Comparison of ENCODE assay signal across 9 cellular contexts in the genomic region with DNA sequence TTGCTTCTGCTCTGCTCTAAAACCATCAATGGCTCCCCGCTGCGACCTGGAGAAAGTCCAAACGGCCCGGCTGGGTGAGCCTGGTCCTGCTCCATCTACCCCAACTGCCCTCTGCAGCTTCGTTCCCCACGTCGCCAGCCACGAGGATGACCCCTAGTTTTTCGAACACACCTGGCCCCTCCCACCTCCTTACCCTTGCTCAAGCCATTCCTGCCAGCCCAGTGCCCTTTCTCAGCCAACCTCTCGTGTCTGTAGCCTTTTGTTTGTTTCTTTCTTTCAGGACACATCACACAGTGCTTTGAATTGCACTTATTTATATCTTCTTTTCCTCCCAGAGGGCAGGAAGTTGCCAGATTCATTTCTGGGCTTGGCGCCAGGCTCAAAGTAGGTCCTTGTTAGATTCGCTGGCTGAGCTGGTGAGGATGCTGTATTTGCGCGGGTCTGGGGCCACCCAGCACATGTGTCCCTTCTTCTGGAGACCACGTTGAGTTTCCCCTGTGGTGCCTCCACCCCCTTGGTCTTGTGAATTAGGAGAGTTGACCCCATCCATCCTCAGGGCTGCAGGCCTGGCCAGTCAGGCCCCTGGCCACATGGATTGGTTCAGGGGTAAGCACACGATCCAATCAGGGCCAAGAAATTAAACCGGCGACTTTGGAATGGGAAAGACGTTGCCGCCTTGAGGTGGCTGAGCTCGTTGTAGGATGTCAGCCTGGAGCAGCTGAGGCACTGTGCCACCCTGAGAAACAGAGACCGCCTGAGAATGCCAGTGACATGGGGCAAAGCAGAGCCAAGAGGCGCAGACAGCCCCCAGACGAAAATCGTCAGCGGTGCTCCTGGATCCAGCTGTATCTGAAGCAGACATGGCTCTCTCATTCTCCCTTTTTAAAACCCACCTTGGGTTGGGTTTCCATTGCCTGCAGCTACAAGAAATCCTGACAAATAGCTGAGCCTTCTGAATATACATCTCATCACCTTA.
A peak's percentile ranks its signal among the peaks of the same experiment; 100 is the strongest.
DNase-seq lines count a peak whose midpoint lies in the region; ATAC-seq and TF ChIP-seq lines count a peak whose summit lies in the region.
"Had no signal": no experiment of that assay in that cellular context is flagged by ENCODE, and none has a peak within 500 bp of the region (broad histone marks: within the 10 kb centered on the region; RNA-seq: fewer than 3 reads in every experiment).

No MANE protein-coding gene starts in this region.

- H3K27me3 ChIP-seq in thoracic aorta (replicated peaks; ENCODE audit: insufficient read depth) = no peaks in the 10 kb centered on the region

- H3K4me1 Mint-ChIP-seq in MCF 10A (ENCODE audit: insufficient read depth, unreplicated experiment) = peaks cover 10% of the 10 kb centered on the region

- H3K4me1 ChIP-seq in thoracic aorta (ENCODE audit: control insufficient read depth in 1 of 2, low read depth in 2 of 2) = peaks cover 7 to 22% of the 10 kb centered on the region in 2 donors

- peak overlapping the region; percentile 88 for H3K27ac Mint-ChIP-seq in MCF 10A (ENCODE audit: low read depth, unreplicated experiment)
- H3K27ac Mint-ChIP-seq: IgD-negative memory B cell had no signal

- TF ChIP-seq CTCF in MCF 10A (IDR thresholded peaks at IDR 0.05; ENCODE audit: unreplicated experiment) (no peak), thoracic aorta (IDR thresholded peaks at IDR 0.05) (no peak)

- no peak overlapping the region for H3K4me3 Mint-ChIP-seq in MCF 10A (ENCODE audit: unreplicated experiment)
- H3K4me3 Mint-ChIP-seq: IgD-negative memory B cell had no signal

- H3K36me3 ChIP-seq in thoracic aorta = no peaks in the 10 kb centered on the region

- no TSS peak for BruUV-seq in MCF 10A (replicated peaks; lab: Mats Ljungman, UMichigan)

- no peaks in the 10 kb centered on the region for H3K9me3 ChIP-seq in thoracic aorta

- no peaks in the 10 kb centered on the region for H3K36me3 Mint-ChIP-seq in MCF 10A (ENCODE audit: insufficient read depth, unreplicated experiment)
- H3K36me3 Mint-ChIP-seq: IgD-negative memory B cell had no signal

- CTCF ChIA-PET in MCF 10A (lab: Yijun Ruan, JAX) = interaction anchor here (0.6 to 1.7 kb wide), 10 partner anchors 8 to 472 kb away, joined by 3 to 8 read pairs (median 3); no protein-coding TSS in a partner anchor

- POLR2A ChIA-PET in MCF 10A (lab: Yijun Ruan, JAX) = interaction anchor here (0.6 to 3.0 kb wide), 7 partner anchors 9 to 557 kb away, joined by 3 to 23 read pairs (median 3); no protein-coding TSS in a partner anchor

- DNase-seq in GDM1 (lab: John Stamatoyannopoulos, UW) = peak; percentile 15
- peak; percentile 56 for DNase-seq in NCI-H2227 (lab: John Stamatoyannopoulos, UW; ENCODE audit: unreplicated experiment)
- peak; percentile 94 for DNase-seq in MCF 10A (ENCODE audit: unreplicated experiment)
- DNase-seq in left kidney (ENCODE audit: low read depth, low spot score) = peak; percentile 39
- peak; percentile 52 for DNase-seq in thoracic aorta (ENCODE audit: low spot score)
- DNase-seq in activated CD4-positive, alpha-beta T cell treated with anti-CD3 and anti-CD28 coated beads for 1 hour = no peak
- no peak for DNase-seq in SK-N-DZ (ENCODE audit: low spot score)

- intact Hi-C loops in MCF 10A (cut with micrococcal nuclease) = no loop called here

- no peaks in the 10 kb centered on the region for H3K27me3 Mint-ChIP-seq in MCF 10A (ENCODE audit: insufficient read depth, unreplicated experiment)

- H3K9me3 Mint-ChIP-seq in MCF 10A (ENCODE audit: unreplicated experiment) = no peaks in the 10 kb centered on the region
- H3K9me3 Mint-ChIP-seq: IgD-negative memory B cell had no signal

- H3K27ac ChIP-seq in thoracic aorta = peak overlapping the region; percentile 41 to 61

- ATAC-seq in thoracic aorta (ENCODE audit: insufficient number of reproducible peaks, low FRiP score, low read depth) (peak; percentile 22), GM19463 (IDR thresholded peaks at IDR 0.05; ENCODE audit: unreplicated experiment) (no peak)

- peak overlapping the region; percentile 27 for H3K4me3 ChIP-seq in thoracic aorta

Comparison
In these comparisons a context has a peak if more than half of its experiments do, and no peak if none do; other contexts are left out.
1. DNase-seq: peak in GDM1 (single experiment), NCI-H2227 (single experiment), MCF 10A (single experiment), left kidney (single experiment) and thoracic aorta (single experiment); none in activated CD4-positive, alpha-beta T cell treated with anti-CD3 and anti-CD28 coated beads for 1 hour (single experiment) and SK-N-DZ (single experiment).